1 cellular context compared by ENCODE assay signal in genomic region chr2:72027426-72028161, GRCh38.
TF ChIP-seq lines count a peak whose summit lies in the region.

No MANE protein-coding gene starts in this region.

TF ChIP-seq in H1, 55 proteins besides CTCF, POLR2A, EP300 and RAD21:
- TF ChIP-seq SP1 (IDR thresholded peaks at IDR 0.05; ENCODE audit: low read depth, low read length) (no peak), CHD2 (IDR thresholded peaks at IDR 0.05; ENCODE audit: low read length) (no peak), BRCA1 (IDR thresholded peaks at IDR 0.05; ENCODE audit: low read depth, low read length) (no peak), JUND (IDR thresholded peaks at IDR 0.05; ENCODE audit: low read length) (no peak), MAX (IDR thresholded peaks at IDR 0.05) (no peak), SIX5 (IDR thresholded peaks at IDR 0.05; ENCODE audit: low read depth, low read length) (no peak), SIN3A (conservative IDR thresholded peaks at IDR 0.05 in 1 of 2, IDR thresholded peaks at IDR 0.05 in 1 of 2; ENCODE audit: low read depth in 1 of 2, low read length in 2 of 2) (no peak), RBBP5 (IDR thresholded peaks at IDR 0.05; ENCODE audit: borderline replicate concordance, low read depth, low read length) (no peak), TEAD4 (IDR thresholded peaks at IDR 0.05; ENCODE audit: low read depth, low read length) (no peak), SUZ12 (IDR thresholded peaks at IDR 0.05; ENCODE audit: low read length) (no peak), CHD1 (IDR thresholded peaks at IDR 0.05; ENCODE audit: low read depth, low read length) (no peak), ZNF274 (IDR thresholded peaks at IDR 0.05; ENCODE audit: borderline replicate concordance, extremely low read depth, low read length) (no peak), YY1 (IDR thresholded peaks at IDR 0.05; ENCODE audit: low read depth, low read length) (no peak), TAF7 (optimal IDR thresholded peaks at IDR 0.05; ENCODE audit: borderline replicate concordance, low read depth, low read length) (no peak), SIRT6 (IDR thresholded peaks at IDR 0.05; ENCODE audit: low read length) (no peak), TAF1 (IDR thresholded peaks at IDR 0.05; ENCODE audit: low read depth, low read length) (no peak), SP2 (IDR thresholded peaks at IDR 0.05; ENCODE audit: low read length) (no peak), RXRA (IDR thresholded peaks at IDR 0.05; ENCODE audit: insufficient read depth, low read depth, low read length) (no peak)
TF ChIP-seq in H1: peak in this region for 0.
